In genomic region chr22:25048659-25049657, GRCh38 we compare ENCODE assay signal across 9 cellular contexts.
DNase-seq lines count a peak whose midpoint lies in the region; ATAC-seq and TF ChIP-seq lines count a peak whose summit lies in the region.
"Had no signal": no experiment of that assay in that cellular context is flagged by ENCODE, and none has a peak within 500 bp of the region (broad histone marks: within the 10 kb centered on the region; RNA-seq: fewer than 3 reads in every experiment).

No MANE protein-coding gene starts in this region.

- H3K9me3 ChIP-seq in SK-N-SH (no peaks in the 10 kb centered on the region), psoas muscle (no peaks in the 10 kb centered on the region)

- peaks cover 3% of the 10 kb centered on the region for H3F3A ChIP-seq in SK-N-SH (replicated peaks; ENCODE audit: insufficient read depth)

- H2AFZ ChIP-seq in KMS-11 (ENCODE audit: low read depth) (no peak overlapping the region), SK-N-SH (ENCODE audit: low read depth) (no peak overlapping the region)

- no peak overlapping the region for H3K27ac ChIP-seq in KMS-11
- H3K27ac ChIP-seq in SK-N-SH (ENCODE audit: low read depth in 2 of 2, low read length in 1 of 2) = peak overlapping the region in 1 of 2 experiments; percentile 17; a peak in 1 of 4 replicates
- no peak overlapping the region for H3K27ac ChIP-seq in psoas muscle

- ATAC-seq in Right ventricle myocardium superior (ENCODE audit: poor library complexity) = peak; percentile 84
- ATAC-seq in psoas muscle = peak; percentile 78 to 85 (median 84)
- no peak for ATAC-seq in GM18870 (IDR thresholded peaks at IDR 0.05; ENCODE audit: unreplicated experiment)
- ATAC-seq in GM21423 (IDR thresholded peaks at IDR 0.05; ENCODE audit: unreplicated experiment) = no peak

- intact Hi-C loops in Right ventricle myocardium superior (cut with DNase I) (loop anchor here (1.0 kb wide), 1 partner anchor 97 kb away; the partner anchor contains the start of gene KIAA1671), psoas muscle (cut with DNase I) (loop anchor here (1.0 to 2.0 kb wide), 2 partner anchors 96 to 97 kb away; partner anchors contain the start of gene KIAA1671 (in 2 of the 2))

- peak; percentile 92 for TF ChIP-seq RAD21 in SK-N-SH (IDR thresholded peaks at IDR 0.05; ENCODE audit: low read length)

- TF ChIP-seq CTCF in KMS-11 (conservative IDR thresholded peaks at IDR 0.05; ENCODE audit: low read depth, low read length) = peak; percentile 93
- TF ChIP-seq CTCF in SK-N-SH (IDR thresholded peaks at IDR 0.05) = peak; percentile 90
- peak; percentile 86 for TF ChIP-seq CTCF in psoas muscle (IDR thresholded peaks at IDR 0.05)

- H3K4me3 Mint-ChIP-seq in activated naive CD8-positive, alpha-beta T cell treated with anti-CD3 and anti-CD28 coated beads for 36 hours = no peak overlapping the region
- H3K4me3 Mint-ChIP-seq: activated naive CD8-positive, alpha-beta T cell had no signal

- no peaks in the 10 kb centered on the region for H3K27me3 ChIP-seq in KMS-11 (ENCODE audit: insufficient read depth, low read depth)
- H3K27me3 ChIP-seq in SK-N-SH (ENCODE audit: insufficient read depth) = no peaks in the 10 kb centered on the region
- no peaks in the 10 kb centered on the region for H3K27me3 ChIP-seq in psoas muscle (ENCODE audit: insufficient read depth in 3 of 3, low read length in 2 of 3)

- H4K20me1 ChIP-seq in KMS-11 (ENCODE audit: insufficient read depth) (no peaks in the 10 kb centered on the region), SK-N-SH (ENCODE audit: insufficient read depth) (peaks cover 3% of the 10 kb centered on the region; the same call in 1 of the 2 replicates)

- H3K27ac Mint-ChIP-seq in activated naive CD8-positive, alpha-beta T cell treated with anti-CD3 and anti-CD28 coated beads for 36 hours = no peak overlapping the region

- no peak overlapping the region for H3K4me2 ChIP-seq in KMS-11
- H3K4me2 ChIP-seq in SK-N-SH = no peak overlapping the region

- no peaks in the 10 kb centered on the region for H3K27me3 Mint-ChIP-seq in activated naive CD8-positive, alpha-beta T cell treated with anti-CD3 and anti-CD28 coated beads for 36 hours
- H3K27me3 Mint-ChIP-seq: activated naive CD8-positive, alpha-beta T cell had no signal

- H3K4me1 Mint-ChIP-seq in activated naive CD8-positive, alpha-beta T cell treated with anti-CD3 and anti-CD28 coated beads for 36 hours = no peaks in the 10 kb centered on the region

- no peak overlapping the region for H3K4me3 ChIP-seq in KMS-11 (IDR thresholded peaks at IDR 0.05; ENCODE audit: insufficient read depth, low read depth, low read length)
- H3K4me3 ChIP-seq in SK-N-SH (ENCODE audit: low read depth in 2 of 2, low read length in 1 of 2) = no peak overlapping the region; a peak in 1 of 4 replicates
- no peak overlapping the region for H3K4me3 ChIP-seq in psoas muscle

- H3K4me1 ChIP-seq in KMS-11 (ENCODE audit: low read depth, poor library complexity, severe bottlenecking) = no peaks in the 10 kb centered on the region
- H3K4me1 ChIP-seq in SK-N-SH (ENCODE audit: control insufficient read depth in 1 of 2, insufficient read depth in 2 of 2, low read depth in 1 of 2, low read length in 1 of 2) = peaks cover 0 to 23% of the 10 kb centered on the region in 2 experiments; a peak in 1 of 4 replicates
- no peaks in the 10 kb centered on the region for H3K4me1 ChIP-seq in psoas muscle

- no peak overlapping the region for H3K9ac ChIP-seq in KMS-11
- H3K9ac ChIP-seq in SK-N-SH = no peak overlapping the region

- DNase-seq in EH (ENCODE audit: low read depth) = peak; percentile 41
- DNase-seq in SK-N-SH = peak; percentile 84
- DNase-seq in activated naive CD8-positive, alpha-beta T cell treated with anti-CD3 and anti-CD28 coated beads for 36 hours = peak; percentile 62
- DNase-seq in Right ventricle myocardium superior = peak; percentile 61
- DNase-seq in psoas muscle = peak; percentile 56 to 74

- POLR2A ChIA-PET in SK-N-SH (lab: Yijun Ruan, JAX) = no interaction called here

- CTCF ChIA-PET in SK-N-SH (lab: Yijun Ruan, JAX) = interaction anchor here (0.5 to 17.2 kb wide), 42 partner anchors 8 to 752 kb away, joined by 3 to 513 read pairs (median 4); partner anchors contain the start of genes KIAA1671 and LHFPL7

- no peaks in the 10 kb centered on the region for H3K9me2 ChIP-seq in SK-N-SH

- no peaks in the 10 kb centered on the region for H3K79me2 ChIP-seq in KMS-11 (ENCODE audit: insufficient read depth, low read depth)
- H3K79me2 ChIP-seq in SK-N-SH (ENCODE audit: insufficient read depth) = no peaks in the 10 kb centered on the region

- TF ChIP-seq EP300 in SK-N-SH (IDR thresholded peaks at IDR 0.05; ENCODE audit: borderline replicate concordance in 1 of 2, low read depth in 1 of 2, low read length in 1 of 2) = no peak

- H3K9me3 Mint-ChIP-seq in activated naive CD8-positive, alpha-beta T cell treated with anti-CD3 and anti-CD28 coated beads for 36 hours = peaks cover 6% of the 10 kb centered on the region

- no peaks in the 10 kb centered on the region for H3K36me3 ChIP-seq in KMS-11 (ENCODE audit: insufficient read depth)
- peaks cover 12 to 22% of the 10 kb centered on the region in 2 experiments for H3K36me3 ChIP-seq in SK-N-SH (replicated peaks in 1 of 2; ENCODE audit: control insufficient read depth in 1 of 2, insufficient read depth in 2 of 2, low read length in 1 of 2)
- H3K36me3 ChIP-seq in psoas muscle (ENCODE audit: insufficient read depth in 1 of 2, low read depth in 1 of 2) = peaks cover 0 to 8% of the 10 kb centered on the region in 2 donors

- WGBS in SK-N-SH (ENCODE audit: low lambda C conversion rate) = 68% methylated on average over 8 of the region's 9 CpGs
- 59 to 66% (median 59%) methylated on average over 9 of the region's 9 CpGs for WGBS in psoas muscle, 3 donors

- peaks cover 2% of the 10 kb centered on the region for H3K36me3 Mint-ChIP-seq in activated naive CD8-positive, alpha-beta T cell treated with anti-CD3 and anti-CD28 coated beads for 36 hours

TF ChIP-seq in SK-N-SH, 30 proteins besides CTCF, POLR2A, EP300 and RAD21:
- no peak for TF ChIP-seq NRF1 (IDR thresholded peaks at IDR 0.05; ENCODE audit: low read depth, low read length)
- TF ChIP-seq, protein P1, sequence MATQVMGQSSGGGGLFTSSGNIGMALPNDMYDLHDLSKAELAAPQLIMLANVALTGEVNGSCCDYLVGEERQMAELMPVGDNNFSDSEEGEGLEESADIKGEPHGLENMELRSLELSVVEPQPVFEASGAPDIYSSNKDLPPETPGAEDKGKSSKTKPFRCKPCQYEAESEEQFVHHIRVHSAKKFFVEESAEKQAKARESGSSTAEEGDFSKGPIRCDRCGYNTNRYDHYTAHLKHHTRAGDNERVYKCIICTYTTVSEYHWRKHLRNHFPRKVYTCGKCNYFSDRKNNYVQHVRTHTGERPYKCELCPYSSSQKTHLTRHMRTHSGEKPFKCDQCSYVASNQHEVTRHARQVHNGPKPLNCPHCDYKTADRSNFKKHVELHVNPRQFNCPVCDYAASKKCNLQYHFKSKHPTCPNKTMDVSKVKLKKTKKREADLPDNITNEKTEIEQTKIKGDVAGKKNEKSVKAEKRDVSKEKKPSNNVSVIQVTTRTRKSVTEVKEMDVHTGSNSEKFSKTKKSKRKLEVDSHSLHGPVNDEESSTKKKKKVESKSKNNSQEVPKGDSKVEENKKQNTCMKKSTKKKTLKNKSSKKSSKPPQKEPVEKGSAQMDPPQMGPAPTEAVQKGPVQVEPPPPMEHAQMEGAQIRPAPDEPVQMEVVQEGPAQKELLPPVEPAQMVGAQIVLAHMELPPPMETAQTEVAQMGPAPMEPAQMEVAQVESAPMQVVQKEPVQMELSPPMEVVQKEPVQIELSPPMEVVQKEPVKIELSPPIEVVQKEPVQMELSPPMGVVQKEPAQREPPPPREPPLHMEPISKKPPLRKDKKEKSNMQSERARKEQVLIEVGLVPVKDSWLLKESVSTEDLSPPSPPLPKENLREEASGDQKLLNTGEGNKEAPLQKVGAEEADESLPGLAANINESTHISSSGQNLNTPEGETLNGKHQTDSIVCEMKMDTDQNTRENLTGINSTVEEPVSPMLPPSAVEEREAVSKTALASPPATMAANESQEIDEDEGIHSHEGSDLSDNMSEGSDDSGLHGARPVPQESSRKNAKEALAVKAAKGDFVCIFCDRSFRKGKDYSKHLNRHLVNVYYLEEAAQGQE (IDR thresholded peaks at IDR 0.05; ENCODE audit: low read depth, low read length) = no peak
- no peak for TF ChIP-seq SIN3A (IDR thresholded peaks at IDR 0.05; ENCODE audit: borderline replicate concordance, low read depth, low read length)
- TF ChIP-seq, protein P2, sequence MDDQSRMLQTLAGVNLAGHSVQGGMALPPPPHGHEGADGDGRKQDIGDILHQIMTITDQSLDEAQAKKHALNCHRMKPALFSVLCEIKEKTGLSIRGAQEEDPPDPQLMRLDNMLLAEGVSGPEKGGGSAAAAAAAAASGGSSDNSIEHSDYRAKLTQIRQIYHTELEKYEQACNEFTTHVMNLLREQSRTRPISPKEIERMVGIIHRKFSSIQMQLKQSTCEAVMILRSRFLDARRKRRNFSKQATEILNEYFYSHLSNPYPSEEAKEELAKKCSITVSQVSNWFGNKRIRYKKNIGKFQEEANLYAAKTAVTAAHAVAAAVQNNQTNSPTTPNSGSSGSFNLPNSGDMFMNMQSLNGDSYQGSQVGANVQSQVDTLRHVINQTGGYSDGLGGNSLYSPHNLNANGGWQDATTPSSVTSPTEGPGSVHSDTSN (IDR thresholded peaks at IDR 0.05) = no peak
- no peak for TF ChIP-seq ELF1 (IDR thresholded peaks at IDR 0.05)
- TF ChIP-seq RCOR1 (IDR thresholded peaks at IDR 0.05; ENCODE audit: low read length) = no peak
- no peak for TF ChIP-seq GABPA (IDR thresholded peaks at IDR 0.05; ENCODE audit: low read depth)
- no peak for TF ChIP-seq TEAD4 (IDR thresholded peaks at IDR 0.05; ENCODE audit: borderline replicate concordance, insufficient read depth)
- TF ChIP-seq POLR2AphosphoS5 (IDR thresholded peaks at IDR 0.05; ENCODE audit: low read depth, low read length) = no peak
- TF ChIP-seq, protein P3, sequence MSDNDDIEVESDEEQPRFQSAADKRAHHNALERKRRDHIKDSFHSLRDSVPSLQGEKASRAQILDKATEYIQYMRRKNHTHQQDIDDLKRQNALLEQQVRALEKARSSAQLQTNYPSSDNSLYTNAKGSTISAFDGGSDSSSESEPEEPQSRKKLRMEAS (IDR thresholded peaks at IDR 0.05; ENCODE audit: low read depth) = 0 out of 2 replicates have a peak, but pooled peaks have one; percentile 34
- peak; percentile 95 for TF ChIP-seq SMC3 (IDR thresholded peaks at IDR 0.05; ENCODE audit: low read depth, low read length)

Comparison
In these comparisons a context has a peak if more than half of its experiments do, and no peak if none do; other contexts are left out.
1. ATAC-seq: peak in Right ventricle myocardium superior (single experiment) and psoas muscle (4 of 4); none in GM18870 (single experiment) and GM21423 (single experiment).
2. Peak in every context shown above with its lines, with median percentiles within 50 percentile points of each other: DNase-seq and CTCF ChIP-seq.